In the genomic region with DNA sequence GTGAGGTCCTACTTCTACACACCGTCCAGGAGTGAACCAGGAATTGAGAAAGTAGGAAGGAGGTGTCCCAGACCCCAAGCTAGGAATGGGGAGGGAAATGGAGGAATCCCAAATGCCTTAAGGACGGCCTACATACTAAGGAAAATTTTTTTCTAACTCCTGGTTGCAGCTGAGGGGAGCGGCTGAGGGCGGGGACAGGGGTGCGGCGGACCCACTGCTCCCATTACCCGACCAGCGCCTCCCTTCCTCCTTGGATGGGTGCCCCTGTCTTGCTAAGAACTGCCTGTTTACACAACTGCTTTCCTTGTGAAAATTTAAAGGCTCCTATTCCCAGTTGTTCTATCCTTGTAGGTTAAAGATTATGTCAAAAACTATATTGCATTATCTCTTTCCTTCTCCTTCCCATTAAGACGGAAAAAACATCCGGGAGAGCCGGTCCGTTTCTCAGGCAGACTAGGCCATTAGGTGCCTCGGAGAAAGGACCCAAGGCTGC, we compare ENCODE assay signal across 1 cellular context.
TF ChIP-seq lines count a peak whose summit lies in the region.

No MANE protein-coding gene starts in this region.

TF ChIP-seq in WTC11, 78 proteins besides CTCF, POLR2A, EP300 and RAD21 (continued from another document):
- TF ChIP-seq JUN (CRISPR knock-in tag; IDR thresholded peaks at IDR 0.05) (no peak), NR2C2 (CRISPR knock-in tag; IDR thresholded peaks at IDR 0.05) (no peak)
